Comparison of ENCODE assay signal across 10 cellular contexts in the genomic region with DNA sequence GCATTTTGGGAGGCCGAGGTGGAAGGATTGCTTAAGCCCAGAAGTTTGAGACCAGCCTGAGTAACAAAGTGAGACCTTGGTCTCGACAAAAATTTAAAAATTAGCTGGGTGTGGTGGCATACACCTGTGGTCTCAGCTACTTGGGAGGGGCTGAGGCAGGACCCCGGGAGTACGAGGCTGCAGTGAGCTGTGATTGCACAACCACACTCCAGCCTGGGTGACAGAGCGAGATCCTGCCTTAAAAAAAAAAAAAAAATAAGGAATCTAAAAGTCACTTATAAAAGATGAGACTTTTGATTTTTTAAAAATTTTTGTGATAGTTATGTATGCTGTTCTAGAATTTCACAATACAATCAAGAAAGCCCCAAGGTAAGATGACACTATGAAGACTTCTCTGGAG.
"Had no signal": no experiment of that assay in that cellular context is flagged by ENCODE, and none has a peak within 500 bp of the region (broad histone marks: within the 10 kb centered on the region; RNA-seq: fewer than 3 reads in every experiment).

No MANE protein-coding gene starts in this region.

- H3K27ac ChIP-seq: GM23248 had no signal

- FAIRE-seq: H54 had no signal

- H3K36me3 ChIP-seq: HAP-1 had no signal

- H3K4me2 ChIP-seq: GM23338 had no signal

- H3K4me1 ChIP-seq: HAP-1 had no signal

- H2AFZ ChIP-seq: GM23248, GM23338 had no signal

- ATAC-seq: GM23338, HCT116 had no signal

- H3K9ac ChIP-seq: GM23248 had no signal

- H3K4me3 ChIP-seq: GM23248, GM23338, HAP-1 had no signal

- DNase-seq: GM23248, GOT3, H7, H9, HCEC 1CT, HFFc6 had no signal
